12 cellular contexts compared by ENCODE assay signal in the genomic region with DNA sequence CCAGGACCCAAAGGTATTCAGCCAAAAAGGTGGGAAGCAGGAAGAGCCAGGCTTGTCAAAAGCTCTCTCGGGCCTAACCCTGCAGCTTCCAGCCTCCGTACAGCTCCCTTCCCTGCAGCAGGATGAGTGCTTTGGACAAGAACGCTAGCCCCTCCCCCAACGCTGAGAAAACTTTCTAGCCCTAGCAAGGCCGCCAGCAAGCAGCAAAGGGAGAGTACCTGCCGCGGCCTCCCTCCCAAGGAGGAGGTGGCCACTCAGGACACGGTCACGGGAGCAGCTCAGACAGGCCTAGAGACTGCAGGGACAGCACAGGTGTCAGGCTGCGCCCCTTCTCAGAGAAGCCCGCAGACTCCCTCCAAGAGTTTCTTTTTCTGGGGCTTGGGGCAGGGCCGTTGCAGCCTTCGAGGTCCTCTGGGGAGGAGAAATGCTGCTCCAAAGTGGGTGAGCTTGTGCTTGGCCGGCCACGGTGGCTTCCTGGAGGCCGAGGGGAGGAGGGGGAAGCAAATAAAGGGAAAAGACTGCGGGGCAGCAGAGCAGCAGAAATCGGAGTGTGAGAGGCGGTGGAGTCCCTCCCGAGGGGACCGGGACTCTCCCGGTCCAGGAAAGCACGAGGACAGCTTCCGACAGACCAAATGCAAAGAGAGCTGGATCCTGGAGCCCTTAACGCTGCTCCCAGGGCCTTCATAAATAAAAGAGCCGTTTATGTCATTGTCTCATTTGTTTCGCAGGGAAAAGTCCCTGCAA. TPM values are rescaled to one million over a fixed set of nuclear protein-coding genes. Genes with fewer than 3 reads are reported as not detected.
A peak's percentile ranks its signal among the peaks of the same experiment; 100 is the strongest.
DNase-seq lines count a peak whose midpoint lies in the region; ATAC-seq and TF ChIP-seq lines count a peak whose summit lies in the region.
"Had no signal": no experiment of that assay in that cellular context is flagged by ENCODE, and none has a peak within 500 bp of the region (broad histone marks: within the 10 kb centered on the region; RNA-seq: fewer than 3 reads in every experiment).

No MANE protein-coding gene starts in this region.

- H3K36me3 Mint-ChIP-seq in immature natural killer cell = peaks cover under 1 to 33% (median 13%) of the 10 kb centered on the region in 3 donors

- TF ChIP-seq CTCF in astrocyte of the cerebellum (IDR thresholded peaks at IDR 0.05; ENCODE audit: low read depth, low read length, missing control alignments) = no peak

- H3K36me3 ChIP-seq in H7 (replicated peaks; ENCODE audit: control insufficient read depth, insufficient read depth, low read length) (peaks cover 2% of the 10 kb centered on the region), iPS-18a (ENCODE audit: control insufficient read depth, low read depth, low read length) (peaks cover 8% of the 10 kb centered on the region)

- no peak overlapping the region for H3K27ac Mint-ChIP-seq in immature natural killer cell
- H3K27ac Mint-ChIP-seq: T-helper 2 cell treated with Interferon-gamma antibody and Interleukin-4, amounts not matched to agents 5 μg/mL and 100 μg/mL, for 36 hours had no signal

- in situ Hi-C loops in astrocyte of the cerebellum (cut with HindIII; ENCODE audit: low sequenced_read_pairs) = no loop called here

- H3K27me3 ChIP-seq in H7 (ENCODE audit: control insufficient read depth, insufficient read depth, low read length) (peaks cover 3% of the 10 kb centered on the region; the same call in 1 of the 2 replicates), iPS-18a (ENCODE audit: control insufficient read depth, insufficient read depth, low read length) (peaks cover 6% of the 10 kb centered on the region)

- H3K27ac ChIP-seq in iPS-18a (ENCODE audit: low read length) = peak overlapping the region; percentile 13

- no peaks in the 10 kb centered on the region for H3K9me3 Mint-ChIP-seq in immature natural killer cell
- H3K9me3 Mint-ChIP-seq: CD8-positive, alpha-beta memory T cell; naive thymus-derived CD8-positive, alpha-beta T cell; T-helper 2 cell treated with Interferon-gamma antibody and Interleukin-4, amounts not matched to agents 5 μg/mL and 100 μg/mL, for 36 hours had no signal

- no peaks in the 10 kb centered on the region for H3K9me3 ChIP-seq in iPS-18a (ENCODE audit: control insufficient read depth, low read depth, low read length)

- H3K4me3 ChIP-seq in H7 (ENCODE audit: insufficient read depth, low read depth, low read length) = peak overlapping the region; percentile 50
- H3K4me3 ChIP-seq in astrocyte of the cerebellum (ENCODE audit: low read depth, low read length) = peak overlapping the region; percentile 12
- peak overlapping the region; percentile 60 for H3K4me3 ChIP-seq in iPS-18a (ENCODE audit: low read length)

- intact Hi-C loops in sciatic nerve (cut with DNase I) = no loop called here

- H3K9ac ChIP-seq in iPS-18a (ENCODE audit: low read length) = peak overlapping the region; percentile 40

- H3K4me1 Mint-ChIP-seq in immature natural killer cell = peaks cover 7 to 10% of the 10 kb centered on the region in 2 donors

- H3K4me1 ChIP-seq in iPS-18a (ENCODE audit: control insufficient read depth, low read depth, low read length) = peaks cover 32% of the 10 kb centered on the region

- no peak overlapping the region for H3K4me3 Mint-ChIP-seq in immature natural killer cell
- H3K4me3 Mint-ChIP-seq: naive thymus-derived CD8-positive, alpha-beta T cell; T-helper 2 cell treated with Interferon-gamma antibody and Interleukin-4, amounts not matched to agents 5 μg/mL and 100 μg/mL, for 36 hours had no signal

- DNase-seq in H7 (peak; percentile 83), astrocyte of the cerebellum (ENCODE audit: low read depth) (no peak), sciatic nerve (ENCODE audit: low spot score) (no peak), immature natural killer cell (no peak), NCI-H146 (lab: John Stamatoyannopoulos, UW) (no peak)
- DNase-seq: CD8-positive, alpha-beta memory T cell; naive thymus-derived CD8-positive, alpha-beta T cell; NCI-H526 treated with DMSO at 0.1 percent for 48 hours had no signal

- ATAC-seq in sciatic nerve (peak; percentile 3), GM18519 (IDR thresholded peaks at IDR 0.05; ENCODE audit: low FRiP score, unreplicated experiment) (no peak), HG02588 (IDR thresholded peaks at IDR 0.05; ENCODE audit: unreplicated experiment) (no peak)
- ATAC-seq: naive thymus-derived CD8-positive, alpha-beta T cell had no signal

- H3K27me3 Mint-ChIP-seq in immature natural killer cell (ENCODE audit: low read depth in 3 of 3) = peaks cover 11 to 19% (median 15%) of the 10 kb centered on the region in 3 donors
- H3K27me3 Mint-ChIP-seq: CD8-positive, alpha-beta memory T cell; naive thymus-derived CD8-positive, alpha-beta T cell had no signal

RNA-seq across cellular contexts. Expression of a gene that starts 4.0 kb away (rescaled TPM):
- 18.0 and 18.1 TPM in 2 replicates for total RNA-seq in H7 (2014; rRNA removed; shearing (Covaris generic))
- total RNA-seq in sciatic nerve = 46.1 TPM
- polyA plus RNA-seq in immature natural killer cell = 10 to 100 TPM; 19.6 to 39.2 (median 23.8) TPM
